Comparison of ENCODE assay signal across 22 cellular contexts in the genomic region with DNA sequence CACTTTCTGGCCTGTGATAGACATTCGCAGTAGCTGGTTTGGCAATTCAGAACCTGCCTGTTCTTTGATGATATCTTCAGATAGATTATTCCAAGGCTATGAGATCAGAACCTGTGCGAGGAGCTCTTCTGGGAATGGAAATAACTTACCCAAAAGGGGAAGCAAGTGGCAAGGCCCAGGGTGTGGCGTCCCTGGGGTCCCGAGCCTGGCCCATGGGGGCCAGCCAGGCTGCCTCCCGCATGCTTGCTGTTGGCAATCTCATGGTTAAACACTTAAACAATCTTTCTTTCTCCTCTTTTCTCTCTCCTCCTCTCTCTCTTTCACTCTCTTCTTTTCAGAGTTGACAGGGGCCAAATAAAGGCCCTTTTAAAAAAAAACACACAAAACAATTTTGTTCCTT.
A peak's percentile ranks its signal among the peaks of the same experiment; 100 is the strongest.
DNase-seq lines count a peak whose midpoint lies in the region; ATAC-seq and TF ChIP-seq lines count a peak whose summit lies in the region.
"Had no signal": no experiment of that assay in that cellular context is flagged by ENCODE, and none has a peak within 500 bp of the region (broad histone marks: within the 10 kb centered on the region; RNA-seq: fewer than 3 reads in every experiment).

No MANE protein-coding gene starts in this region.

- TF ChIP-seq CTCF in activated B cell treated with CpG ODN at 0.5 μM for 24 hours (IDR thresholded peaks at IDR 0.05): no peak
- TF ChIP-seq CTCF in mucosa of descending colon (IDR thresholded peaks at IDR 0.05): no peak

- H3K9me3 ChIP-seq in neuronal stem cell (replicated peaks in 1 of 2; ENCODE audit: control insufficient read depth in 2 of 2, insufficient read depth in 1 of 2, low read depth in 1 of 2, low read length in 2 of 2) (peaks cover 0 to 2% of the 10 kb centered on the region in 2 donors), mucosa of descending colon (no peaks in the 10 kb centered on the region)
- H3K9me3 ChIP-seq: A549; BE2C; BLaER1 treated with 17β-estradiol and CSF1 and Interleukin-3, amounts not matched to agents 10 nM and 100 nM; HAP-1 had no signal

- H3K79me1 ChIP-seq in mesendoderm (ENCODE audit: low read length) (no peaks in the 10 kb centered on the region), neuronal stem cell (ENCODE audit: low read depth, low read length) (no peaks in the 10 kb centered on the region)

- intact Hi-C loops in activated B cell treated with CpG ODN at 0.5 μM for 24 hours (cut with micrococcal nuclease): no loop called here
- intact Hi-C loops in mucosa of descending colon (cut with DNase I, micrococcal nuclease): no loop called here

- H3K4ac ChIP-seq in mesendoderm (ENCODE audit: low read depth, low read length) (no peak overlapping the region), neuronal stem cell (ENCODE audit: low read length) (no peak overlapping the region)

- H3K23ac ChIP-seq in mesendoderm (ENCODE audit: low read length) (no peak overlapping the region), neuronal stem cell (ENCODE audit: low read depth, low read length, poor library complexity) (no peak overlapping the region)

- no peaks in the 10 kb centered on the region for H3K27me3 Mint-ChIP-seq in activated B cell treated with CpG ODN at 0.5 μM for 24 hours

- H3K18ac ChIP-seq in mesendoderm (ENCODE audit: low read length): no peak overlapping the region
- no peak overlapping the region for H3K18ac ChIP-seq in neuronal stem cell (ENCODE audit: low read length)

- H3K4me3 ChIP-seq in mesendoderm (ENCODE audit: low read length) (no peak overlapping the region), neuronal stem cell (ENCODE audit: low read length in 2 of 2) (no peak overlapping the region), mucosa of descending colon (no peak overlapping the region)
- H3K4me3 ChIP-seq: A549; BLaER1 treated with 17β-estradiol and CSF1 and Interleukin-3, amounts not matched to agents 10 nM and 100 nM; HAP-1 had no signal

- peak overlapping the region; percentile 63 for H3K27ac ChIP-seq in cingulate gyrus (ENCODE audit: low read depth, low read length)
- no peak overlapping the region for H3K27ac ChIP-seq in mesendoderm (ENCODE audit: low read depth, low read length)
- H3K27ac ChIP-seq in temporal lobe (ENCODE audit: low read depth, low read length): peak overlapping the region; percentile 85
- no peak overlapping the region for H3K27ac ChIP-seq in neuronal stem cell (replicated peaks; ENCODE audit: low read length)
- H3K27ac ChIP-seq: A549; BLaER1 treated with 17β-estradiol and CSF1 and Interleukin-3, amounts not matched to agents 10 nM and 100 nM had no signal

- H2BK5ac ChIP-seq in mesendoderm (ENCODE audit: low read length) (peak overlapping the region; percentile 56), neuronal stem cell (ENCODE audit: low read length) (no peak overlapping the region)

- ATAC-seq in activated B cell treated with CpG ODN at 0.5 μM for 24 hours (ENCODE audit: low read depth) (peak; percentile 28), mucosa of descending colon (no peak)
- ATAC-seq: A549 had no signal

- H3K56ac ChIP-seq in mesendoderm (ENCODE audit: low read length): no peak overlapping the region

- H2AFZ ChIP-seq in neuronal stem cell (ENCODE audit: low read length): no peak overlapping the region

- H2BK120ac ChIP-seq in mesendoderm (ENCODE audit: low read depth, low read length): no peak overlapping the region
- H2BK120ac ChIP-seq in neuronal stem cell (ENCODE audit: low read depth, low read length): no peak overlapping the region

- H3K9ac ChIP-seq in mesendoderm (ENCODE audit: low read length): no peak overlapping the region
- H3K9ac ChIP-seq in neuronal stem cell (ENCODE audit: low read depth, low read length, poor library complexity): no peak overlapping the region
- H3K9ac ChIP-seq: BLaER1 treated with 17β-estradiol and CSF1 and Interleukin-3, amounts not matched to agents 10 nM and 100 nM had no signal

- H3K4me2 ChIP-seq in mesendoderm (ENCODE audit: low read length) (no peak overlapping the region), neuronal stem cell (ENCODE audit: insufficient read depth, low read length, poor library complexity, severe bottlenecking) (no peak overlapping the region)
- H3K4me2 ChIP-seq: A549; BLaER1 treated with 17β-estradiol and CSF1 and Interleukin-3, amounts not matched to agents 10 nM and 100 nM had no signal

- H3K27me3 ChIP-seq in mesendoderm (ENCODE audit: insufficient read depth, low read length, poor library complexity) (no peaks in the 10 kb centered on the region), neuronal stem cell (ENCODE audit: control insufficient read depth in 3 of 3, insufficient read depth in 3 of 3, low read depth in 1 of 3, low read length in 3 of 3) (peaks cover 0 to 69% (median 12%) of the 10 kb centered on the region in 3 experiments)
- H3K27me3 ChIP-seq: BLaER1 treated with 17β-estradiol and CSF1 and Interleukin-3, amounts not matched to agents 10 nM and 100 nM had no signal

- H3K4me1 Mint-ChIP-seq in activated B cell treated with CpG ODN at 0.5 μM for 24 hours: peaks cover 59% of the 10 kb centered on the region

- H2BK15ac ChIP-seq in mesendoderm (replicated peaks; ENCODE audit: low read depth) (no peak overlapping the region), neuronal stem cell (ENCODE audit: low read length) (no peak overlapping the region)

- no CpG with 5 or more reads among the region's 5 CpGs for WGBS in mesendoderm (ENCODE audit: extremely low coverage, insufficient coverage, low lambda C conversion rate)
- no CpG with 5 or more reads among the region's 5 CpGs for WGBS in neuronal stem cell (ENCODE audit: extremely low coverage in 2 of 2, insufficient read length in 2 of 2, insufficient replicate concordance in 1 of 2), 2 donors

- H3K27ac Mint-ChIP-seq in activated B cell treated with CpG ODN at 0.5 μM for 24 hours: peak overlapping the region; percentile 8
- H3K27ac Mint-ChIP-seq: CD14-positive monocyte; CD4-positive, alpha-beta T cell; CD8-positive, alpha-beta memory T cell; HFFc6 had no signal

- H3K4me3 Mint-ChIP-seq in activated B cell treated with CpG ODN at 0.5 μM for 24 hours: no peak overlapping the region
- H3K4me3 Mint-ChIP-seq: CD14-positive monocyte; CD4-positive, alpha-beta T cell; CD8-positive, alpha-beta memory T cell; HFFc6 had no signal

- no peak for DNase-seq in activated B cell treated with CpG ODN at 0.5 μM for 24 hours
- no peak for DNase-seq in mesendoderm
- no peak for DNase-seq in neuronal stem cell (ENCODE audit: low spot score)
- DNase-seq in DMS 273 treated with DMSO at 0.1 percent for 48 hours (lab: John Stamatoyannopoulos, UW): no peak
- no peak for DNase-seq in mucosa of descending colon
- DNase-seq: 8988T; ACHN; AML-193; BE2C; CD4-positive, alpha-beta T cell; CD8-positive, alpha-beta memory T cell; DMS53; DMS79 treated with DMSO at 0.1 percent for 48 hours; GF-D8; GOT3; HFFc6 had no signal

- no peak overlapping the region for H3K14ac ChIP-seq in neuronal stem cell (ENCODE audit: low read length)

- CTCF ChIA-PET in activated B cell treated with CpG ODN at 0.5 μM for 24 hours (lab: Charles Lee): no interaction called here

- H3K36me3 Mint-ChIP-seq in activated B cell treated with CpG ODN at 0.5 μM for 24 hours (ENCODE audit: low read depth): no peaks in the 10 kb centered on the region
- H3K36me3 Mint-ChIP-seq: CD14-positive monocyte; CD8-positive, alpha-beta memory T cell had no signal

- no peaks in the 10 kb centered on the region for H3K9me3 Mint-ChIP-seq in activated B cell treated with CpG ODN at 0.5 μM for 24 hours
- H3K9me3 Mint-ChIP-seq: CD4-positive, alpha-beta T cell; CD8-positive, alpha-beta memory T cell; HFFc6 had no signal

- H2AK5ac ChIP-seq in mesendoderm (ENCODE audit: low read length) (no peak overlapping the region), neuronal stem cell (ENCODE audit: low read depth, low read length) (no peak overlapping the region)

- POLR2A ChIA-PET in activated B cell treated with CpG ODN at 0.5 μM for 24 hours (lab: Charles Lee): interaction anchor here (0.6 kb wide), 1 partner anchor 1747 kb away, joined by 3 read pairs; no protein-coding TSS in a partner anchor

- H3K79me2 ChIP-seq in mesendoderm (ENCODE audit: control insufficient read depth, insufficient read depth, low read length): no peaks in the 10 kb centered on the region

- no peak overlapping the region for H2BK12ac ChIP-seq in neuronal stem cell (ENCODE audit: low read length)

- H4K5ac ChIP-seq in mesendoderm (ENCODE audit: low read length): no peak overlapping the region

- H4K91ac ChIP-seq in neuronal stem cell (ENCODE audit: low read depth, low read length, poor library complexity): no peak overlapping the region

- H4K8ac ChIP-seq in mesendoderm (ENCODE audit: low read depth, low read length): no peak overlapping the region
- no peak overlapping the region for H4K8ac ChIP-seq in neuronal stem cell (ENCODE audit: low read depth, low read length)

- H3K4me1 ChIP-seq in mesendoderm (ENCODE audit: control insufficient read depth, low read depth, low read length) (peaks cover 7% of the 10 kb centered on the region), neuronal stem cell (ENCODE audit: control insufficient read depth in 2 of 2, insufficient read depth in 1 of 2, low read depth in 1 of 2, low read length in 2 of 2) (peaks cover 12 to 21% of the 10 kb centered on the region in 2 donors), mucosa of descending colon (ENCODE audit: low read depth) (no peaks in the 10 kb centered on the region)
- H3K4me1 ChIP-seq: BE2C had no signal

- no peaks in the 10 kb centered on the region for H3K36me3 ChIP-seq in mesendoderm (ENCODE audit: control insufficient read depth, insufficient read depth, low read length)
- H3K36me3 ChIP-seq in neuronal stem cell (replicated peaks in 1 of 2; ENCODE audit: control insufficient read depth in 2 of 2, insufficient read depth in 2 of 2, low read length in 2 of 2): peaks cover 0 to 45% of the 10 kb centered on the region in 2 donors
- no peaks in the 10 kb centered on the region for H3K36me3 ChIP-seq in mucosa of descending colon (ENCODE audit: low read depth)
- H3K36me3 ChIP-seq: BE2C; BLaER1 treated with 17β-estradiol and CSF1 and Interleukin-3, amounts not matched to agents 10 nM and 100 nM had no signal

Comparison
In these comparisons a context has a peak if more than half of its experiments do, and no peak if none do; other contexts are left out.
1. H3K27ac ChIP-seq: peak in cingulate gyrus (single experiment) and temporal lobe (single experiment); none in mesendoderm (single experiment) and neuronal stem cell (single experiment).